15 cellular contexts compared by ENCODE assay signal in the genomic region with DNA sequence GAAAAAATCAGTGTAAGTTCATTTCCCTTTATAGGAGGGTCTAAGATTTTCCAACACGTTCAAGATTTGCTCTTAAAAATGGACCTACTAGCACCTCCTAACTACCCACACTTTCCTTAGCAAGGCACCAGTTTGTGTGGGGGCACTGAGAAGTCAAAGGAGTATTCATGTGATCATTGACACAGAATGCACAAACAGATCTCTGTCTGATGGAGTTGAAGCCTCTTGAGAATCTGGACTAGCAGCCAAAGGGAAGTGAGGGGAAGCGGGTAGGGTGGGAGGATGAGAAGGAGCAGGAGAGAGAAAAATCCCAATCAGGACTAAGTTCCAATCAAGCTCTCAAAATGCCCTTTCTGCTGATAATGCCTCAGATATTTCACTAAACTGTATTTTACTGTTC.
DNase-seq lines count a peak whose midpoint lies in the region; ATAC-seq, FAIRE-seq and TF ChIP-seq lines count a peak whose summit lies in the region.
"Had no signal": no experiment of that assay in that cellular context is flagged by ENCODE, and none has a peak within 500 bp of the region (broad histone marks: within the 10 kb centered on the region; RNA-seq: fewer than 3 reads in every experiment).

No MANE protein-coding gene starts in this region.

- peak overlapping the region; percentile 24 for H3K4me3 ChIP-seq in endocrine pancreas (ENCODE audit: control insufficient read depth, insufficient read depth, low read length)
- H3K4me3 ChIP-seq: adrenal gland had no signal

- H3K9ac ChIP-seq in endocrine pancreas (ENCODE audit: control insufficient read depth, insufficient read depth, low read length), result no peak overlapping the region
- H3K9ac ChIP-seq: parathyroid adenoma had no signal

- FAIRE-seq in HTR-8/SVneo (lab: Jason Lieb, UNC), result peak; percentile 16

- ATAC-seq in GM18505 (IDR thresholded peaks at IDR 0.05; ENCODE audit: unreplicated experiment) (no peak), GM21528 (IDR thresholded peaks at IDR 0.05; ENCODE audit: low FRiP score, unreplicated experiment) (no peak)
- ATAC-seq: activated T-cell treated with anti-CD3 and anti-CD28 coated beads, Interleukin-2, amount 50 U/mL, for 4 hours had no signal

- H3K4me1 ChIP-seq in endocrine pancreas (ENCODE audit: control insufficient read depth, insufficient read depth, low read length), result peaks cover 19% of the 10 kb centered on the region
- H3K4me1 ChIP-seq: parathyroid adenoma had no signal

- H3K9me3 ChIP-seq in endocrine pancreas (ENCODE audit: control insufficient read depth, low read length), result no peaks in the 10 kb centered on the region
- H3K9me3 ChIP-seq: adrenal gland had no signal

- H3K36me3 ChIP-seq in endocrine pancreas (ENCODE audit: control insufficient read depth, insufficient read depth, low read length), result no peaks in the 10 kb centered on the region
- H3K36me3 ChIP-seq: adrenal gland had no signal

- DNase-seq in CD1c-positive myeloid dendritic cell (ENCODE audit: extremely low spot score), result peak; percentile 39
- no peak for DNase-seq in HTR-8/SVneo (ENCODE audit: insufficient read length, low spot score)
- peak; percentile 26 for DNase-seq in middle frontal gyrus (ENCODE audit: extremely low spot score, low spot score)
- DNase-seq in NCI-H226, result no peak
- DNase-seq in dedifferentiated amniotic fluid mesenchymal stem cell (ENCODE audit: extremely low spot score), result no peak
- DNase-seq: activated T-cell treated with anti-CD3 and anti-CD28 coated beads, Interleukin-2, amount 50 U/mL, for 4 hours; adrenal gland; cortex of kidney; NCI-H1930; NCI-H748 treated with DMSO at 0.1 percent for 48 hours; RPMI8226 had no signal

- H3K27me3 ChIP-seq in endocrine pancreas (ENCODE audit: control insufficient read depth, insufficient read depth, low read length), result no peaks in the 10 kb centered on the region
- H3K27me3 ChIP-seq: adrenal gland had no signal

- TF ChIP-seq POLR2A in GM18505 (IDR thresholded peaks at IDR 0.05; ENCODE audit: borderline replicate concordance, extremely low read depth, insufficient read depth, insufficient read length), result no peak

Comparison
In these comparisons a context has a peak if more than half of its experiments do, and no peak if none do; other contexts are left out.
1. DNase-seq: peak in CD1c-positive myeloid dendritic cell (single experiment) and middle frontal gyrus (single experiment); none in HTR-8/SVneo (single experiment), NCI-H226 (single experiment) and dedifferentiated amniotic fluid mesenchymal stem cell (single experiment).